ENCODE assay signal across 1 cellular context in genomic region chr15:76163429-76164020, GRCh38.
TF ChIP-seq lines count a peak whose summit lies in the region.

No MANE protein-coding gene starts in this region.

TF ChIP-seq in IMR-90, 13 proteins besides CTCF, POLR2A, EP300 and RAD21 (continued from another document):
- TF ChIP-seq RFX5 (IDR thresholded peaks at IDR 0.05; ENCODE audit: low read depth, low read length), result no peak
